ENCODE assay signal across 1 cellular context in the genomic region with DNA sequence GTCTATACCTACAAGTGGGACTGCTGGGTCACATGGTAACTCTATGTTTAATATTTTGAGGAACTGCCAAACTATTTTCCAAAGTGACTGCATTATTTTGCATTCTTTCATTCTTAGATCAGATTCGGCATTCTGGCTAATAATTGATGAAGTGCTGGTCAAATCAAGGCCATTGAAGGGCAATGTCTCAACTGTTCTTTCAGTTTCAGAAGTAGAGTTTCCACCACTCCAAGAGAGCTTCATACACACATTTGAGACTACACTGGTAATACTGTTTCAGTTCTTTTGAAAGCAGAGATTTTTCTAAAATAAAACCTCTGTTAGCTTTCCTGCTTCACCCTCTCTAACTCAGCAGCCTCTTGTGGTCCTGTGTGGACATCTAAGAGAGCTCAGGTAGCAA.
TF ChIP-seq lines count a peak whose summit lies in the region.

No MANE protein-coding gene starts in this region.

TF ChIP-seq in GM23338, 12 proteins besides CTCF, POLR2A, EP300 and RAD21 (continued from another document):
- TF ChIP-seq, protein P1, sequence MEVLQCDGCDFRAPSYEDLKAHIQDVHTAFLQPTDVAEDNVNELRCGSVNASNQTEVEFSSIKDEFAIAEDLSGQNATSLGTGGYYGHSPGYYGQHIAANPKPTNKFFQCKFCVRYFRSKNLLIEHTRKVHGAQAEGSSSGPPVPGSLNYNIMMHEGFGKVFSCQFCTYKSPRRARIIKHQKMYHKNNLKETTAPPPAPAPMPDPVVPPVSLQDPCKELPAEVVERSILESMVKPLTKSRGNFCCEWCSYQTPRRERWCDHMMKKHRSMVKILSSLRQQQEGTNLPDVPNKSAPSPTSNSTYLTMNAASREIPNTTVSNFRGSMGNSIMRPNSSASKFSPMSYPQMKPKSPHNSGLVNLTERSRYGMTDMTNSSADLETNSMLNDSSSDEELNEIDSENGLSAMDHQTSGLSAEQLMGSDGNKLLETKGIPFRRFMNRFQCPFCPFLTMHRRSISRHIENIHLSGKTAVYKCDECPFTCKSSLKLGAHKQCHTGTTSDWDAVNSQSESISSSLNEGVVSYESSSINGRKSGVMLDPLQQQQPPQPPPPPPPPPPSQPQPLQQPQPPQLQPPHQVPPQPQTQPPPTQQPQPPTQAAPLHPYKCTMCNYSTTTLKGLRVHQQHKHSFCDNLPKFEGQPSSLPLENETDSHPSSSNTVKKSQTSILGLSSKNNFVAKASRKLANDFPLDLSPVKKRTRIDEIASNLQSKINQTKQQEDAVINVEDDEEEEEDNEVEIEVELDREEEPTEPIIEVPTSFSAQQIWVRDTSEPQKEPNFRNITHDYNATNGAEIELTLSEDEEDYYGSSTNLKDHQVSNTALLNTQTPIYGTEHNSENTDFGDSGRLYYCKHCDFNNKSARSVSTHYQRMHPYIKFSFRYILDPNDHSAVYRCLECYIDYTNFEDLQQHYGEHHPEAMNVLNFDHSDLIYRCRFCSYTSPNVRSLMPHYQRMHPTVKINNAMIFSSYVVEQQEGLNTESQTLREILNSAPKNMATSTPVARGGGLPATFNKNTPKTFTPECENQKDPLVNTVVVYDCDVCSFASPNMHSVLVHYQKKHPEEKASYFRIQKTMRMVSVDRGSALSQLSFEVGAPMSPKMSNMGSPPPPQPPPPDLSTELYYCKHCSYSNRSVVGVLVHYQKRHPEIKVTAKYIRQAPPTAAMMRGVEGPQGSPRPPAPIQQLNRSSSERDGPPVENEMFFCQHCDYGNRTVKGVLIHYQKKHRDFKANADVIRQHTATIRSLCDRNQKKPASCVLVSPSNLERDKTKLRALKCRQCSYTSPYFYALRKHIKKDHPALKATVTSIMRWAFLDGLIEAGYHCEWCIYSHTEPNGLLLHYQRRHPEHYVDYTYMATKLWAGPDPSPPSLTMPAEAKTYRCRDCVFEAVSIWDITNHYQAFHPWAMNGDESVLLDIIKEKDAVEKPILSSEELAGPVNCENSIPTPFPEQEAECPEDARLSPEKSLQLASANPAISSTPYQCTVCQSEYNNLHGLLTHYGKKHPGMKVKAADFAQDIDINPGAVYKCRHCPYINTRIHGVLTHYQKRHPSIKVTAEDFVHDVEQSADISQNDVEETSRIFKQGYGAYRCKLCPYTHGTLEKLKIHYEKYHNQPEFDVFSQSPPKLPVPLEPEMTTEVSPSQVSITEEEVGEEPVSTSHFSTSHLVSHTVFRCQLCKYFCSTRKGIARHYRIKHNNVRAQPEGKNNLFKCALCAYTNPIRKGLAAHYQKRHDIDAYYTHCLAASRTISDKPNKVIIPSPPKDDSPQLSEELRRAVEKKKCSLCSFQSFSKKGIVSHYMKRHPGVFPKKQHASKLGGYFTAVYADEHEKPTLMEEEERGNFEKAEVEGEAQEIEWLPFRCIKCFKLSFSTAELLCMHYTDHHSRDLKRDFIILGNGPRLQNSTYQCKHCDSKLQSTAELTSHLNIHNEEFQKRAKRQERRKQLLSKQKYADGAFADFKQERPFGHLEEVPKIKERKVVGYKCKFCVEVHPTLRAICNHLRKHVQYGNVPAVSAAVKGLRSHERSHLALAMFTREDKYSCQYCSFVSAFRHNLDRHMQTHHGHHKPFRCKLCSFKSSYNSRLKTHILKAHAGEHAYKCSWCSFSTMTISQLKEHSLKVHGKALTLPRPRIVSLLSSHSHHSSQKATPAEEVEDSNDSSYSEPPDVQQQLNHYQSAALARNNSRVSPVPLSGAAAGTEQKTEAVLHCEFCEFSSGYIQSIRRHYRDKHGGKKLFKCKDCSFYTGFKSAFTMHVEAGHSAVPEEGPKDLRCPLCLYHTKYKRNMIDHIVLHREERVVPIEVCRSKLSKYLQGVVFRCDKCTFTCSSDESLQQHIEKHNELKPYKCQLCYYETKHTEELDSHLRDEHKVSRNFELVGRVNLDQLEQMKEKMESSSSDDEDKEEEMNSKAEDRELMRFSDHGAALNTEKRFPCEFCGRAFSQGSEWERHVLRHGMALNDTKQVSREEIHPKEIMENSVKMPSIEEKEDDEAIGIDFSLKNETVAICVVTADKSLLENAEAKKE (CRISPR knock-in tag; IDR thresholded peaks at IDR 0.05), result no peak
- TF ChIP-seq STAT1 (IDR thresholded peaks at IDR 0.05; ENCODE audit: unreplicated experiment), result no peak
